ENCODE assay signal across 17 cellular contexts in the genomic region with DNA sequence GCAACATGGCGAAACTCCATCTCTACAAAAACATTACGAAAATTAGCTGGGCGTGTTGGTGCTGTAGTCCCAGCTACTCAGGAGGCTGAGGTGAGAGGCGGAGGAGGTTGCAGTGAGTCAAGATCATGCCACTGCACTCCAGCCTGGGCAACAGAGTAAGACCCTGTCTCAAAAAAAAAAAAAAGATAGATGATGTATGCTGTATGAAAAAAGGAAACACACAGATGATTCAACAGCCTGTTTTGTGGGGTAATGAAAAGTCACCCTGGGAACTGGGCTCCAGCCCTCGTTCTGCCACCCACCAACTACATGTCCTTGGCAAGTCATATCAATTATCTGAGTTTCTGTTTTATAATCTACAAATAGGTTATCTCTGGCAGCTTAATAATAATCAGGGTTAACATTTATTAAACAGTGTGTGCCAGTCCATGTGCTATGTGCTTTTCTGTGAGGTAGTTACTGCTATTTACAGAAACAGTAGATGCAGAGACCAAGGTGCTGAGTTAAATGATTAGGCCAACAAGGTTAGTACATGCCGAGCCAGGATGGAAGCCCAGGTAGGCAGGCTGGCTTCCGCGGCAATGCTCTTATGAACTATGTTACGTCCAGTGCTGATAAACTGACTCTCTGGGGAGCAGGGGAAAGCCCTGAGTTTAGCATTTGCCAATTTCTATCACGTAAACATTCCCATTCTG. TPM values are rescaled to one million over a fixed set of nuclear protein-coding genes. Genes with fewer than 3 reads are reported as not detected.
DNase-seq lines count a peak whose midpoint lies in the region; ATAC-seq, FAIRE-seq and TF ChIP-seq lines count a peak whose summit lies in the region.
"Had no signal": no experiment of that assay in that cellular context is flagged by ENCODE, and none has a peak within 500 bp of the region (broad histone marks: within the 10 kb centered on the region; RNA-seq: fewer than 3 reads in every experiment).

No MANE protein-coding gene starts in this region.

- POLR2A ChIA-PET in A549 (lab: Yijun Ruan, JAX) = no interaction called here

- 78% methylated on average over 10 of the region's 10 CpGs for WGBS in A549 (ENCODE audit: missing lambda C conversion rate)

- H3K27me3 ChIP-seq in neural progenitor cell = no peaks in the 10 kb centered on the region
- H3K27me3 ChIP-seq: BLaER1 treated with 17β-estradiol and CSF1 and Interleukin-3, amounts not matched to agents 10 nM and 100 nM had no signal

- H3K4me3 ChIP-seq in A549 = no peak overlapping the region
- H3K4me3 ChIP-seq in choroid plexus epithelial cell (ENCODE audit: low read depth, low read length) = no peak overlapping the region
- no peak overlapping the region for H3K4me3 ChIP-seq in neural progenitor cell
- H3K4me3 ChIP-seq: BLaER1 treated with 17β-estradiol and CSF1 and Interleukin-3, amounts not matched to agents 10 nM and 100 nM; HAP-1 had no signal

- no peak overlapping the region for H2AFZ ChIP-seq in neural progenitor cell (replicated peaks)

- no peak overlapping the region for H3K27ac ChIP-seq in A549
- no peak overlapping the region for H3K27ac ChIP-seq in neural progenitor cell
- H3K27ac ChIP-seq: 22Rv1; BLaER1 treated with 17β-estradiol and CSF1 and Interleukin-3, amounts not matched to agents 10 nM and 100 nM had no signal

- DNase-seq in A549 (ENCODE audit: low read depth in 1 of 2, low spot score in 1 of 2) (no peak), choroid plexus epithelial cell (ENCODE audit: low read depth) (peak; percentile 13), left lobe of liver (ENCODE audit: low spot score) (no peak), neural progenitor cell (ENCODE audit: low spot score) (no peak), NCI-H748 (lab: John Stamatoyannopoulos, UW; ENCODE audit: unreplicated experiment) (no peak), DMS79 (lab: John Stamatoyannopoulos, UW) (no peak)
- DNase-seq: CD4-positive, CD25-positive, alpha-beta regulatory T cell; DMS53; GOT3 had no signal

- no peaks in the 10 kb centered on the region for H3K36me3 Mint-ChIP-seq in neural progenitor cell
- H3K36me3 Mint-ChIP-seq: CD4-positive, CD25-positive, alpha-beta regulatory T cell had no signal

- no peaks in the 10 kb centered on the region for H3K9me3 Mint-ChIP-seq in neural progenitor cell
- H3K9me3 Mint-ChIP-seq: CD4-positive, CD25-positive, alpha-beta regulatory T cell had no signal

- H3K9ac ChIP-seq in neural progenitor cell = no peak overlapping the region
- H3K9ac ChIP-seq: BLaER1 treated with 17β-estradiol and CSF1 and Interleukin-3, amounts not matched to agents 10 nM and 100 nM had no signal

- H3F3A ChIP-seq in neural progenitor cell (ENCODE audit: low read depth) = no peaks in the 10 kb centered on the region

- no peaks in the 10 kb centered on the region for H3K4me1 ChIP-seq in A549
- no peaks in the 10 kb centered on the region for H3K4me1 ChIP-seq in neural progenitor cell
- H3K4me1 ChIP-seq: HAP-1 had no signal

- no peak for TF ChIP-seq RAD21 in A549 (conservative IDR thresholded peaks at IDR 0.05 in 1 of 2, IDR thresholded peaks at IDR 0.05 in 1 of 2)

- peaks cover 4% of the 10 kb centered on the region for H3K27me3 Mint-ChIP-seq in neural progenitor cell (ENCODE audit: insufficient read depth, low read depth)

- no peaks in the 10 kb centered on the region for H3K36me3 ChIP-seq in neural progenitor cell
- H3K36me3 ChIP-seq: BLaER1 treated with 17β-estradiol and CSF1 and Interleukin-3, amounts not matched to agents 10 nM and 100 nM; HAP-1 had no signal

- no peaks in the 10 kb centered on the region for H3K79me2 ChIP-seq in neural progenitor cell (ENCODE audit: low read depth)

- H3K27ac Mint-ChIP-seq in neural progenitor cell = peak overlapping the region; percentile 32
- H3K27ac Mint-ChIP-seq: CD4-positive, CD25-positive, alpha-beta regulatory T cell had no signal

- no peak overlapping the region for H3K4me3 Mint-ChIP-seq in neural progenitor cell
- H3K4me3 Mint-ChIP-seq: CD4-positive, CD25-positive, alpha-beta regulatory T cell had no signal

- ATAC-seq in A549 = no peak
- ATAC-seq in left lobe of liver = peak; percentile 10
- ATAC-seq in HG03378 (IDR thresholded peaks at IDR 0.05; ENCODE audit: unreplicated experiment) = no peak
- no peak for ATAC-seq in GM18502 (IDR thresholded peaks at IDR 0.05; ENCODE audit: poor library complexity, unreplicated experiment)

- TF ChIP-seq EP300 in A549 (IDR thresholded peaks at IDR 0.05) = no peak

- TF ChIP-seq CTCF in A549 (IDR thresholded peaks at IDR 0.05) = no peak
- no peak for TF ChIP-seq CTCF in choroid plexus epithelial cell (conservative IDR thresholded peaks at IDR 0.05; ENCODE audit: low read depth, low read length)
- no peak for TF ChIP-seq CTCF in neural progenitor cell (IDR thresholded peaks at IDR 0.05)

- H3K4me2 ChIP-seq in A549 = no peak overlapping the region
- H3K4me2 ChIP-seq in neural progenitor cell = no peak overlapping the region

- peak; percentile 39 for FAIRE-seq in A549 (lab: Jason Lieb, UNC)
- FAIRE-seq: GM18507, HTR-8/SVneo had no signal

- CTCF ChIA-PET in A549 (lab: Yijun Ruan, JAX) = interaction anchor here (1.0 to 1.3 kb wide), 2 partner anchors 10 to 36 kb away, joined by 3 to 4 read pairs; no protein-coding TSS in a partner anchor

- H3K4me1 Mint-ChIP-seq in neural progenitor cell = no peaks in the 10 kb centered on the region
- H3K4me1 Mint-ChIP-seq: CD4-positive, CD25-positive, alpha-beta regulatory T cell had no signal

- TF ChIP-seq POLR2A in A549 (IDR thresholded peaks at IDR 0.05; ENCODE audit: low read length) = no peak

- H4K20me1 ChIP-seq in neural progenitor cell (ENCODE audit: low read depth) = no peaks in the 10 kb centered on the region
- H4K20me1 ChIP-seq: BLaER1 treated with 17β-estradiol and CSF1 and Interleukin-3, amounts not matched to agents 10 nM and 100 nM had no signal

- H3K9me3 ChIP-seq in A549 = no peaks in the 10 kb centered on the region
- H3K9me3 ChIP-seq in neural progenitor cell (ENCODE audit: low read depth) = no peaks in the 10 kb centered on the region
- H3K9me3 ChIP-seq: BLaER1 treated with 17β-estradiol and CSF1 and Interleukin-3, amounts not matched to agents 10 nM and 100 nM; HAP-1 had no signal

TF ChIP-seq in A549, 52 proteins besides CTCF, POLR2A, EP300 and RAD21:
- TF ChIP-seq FOSB (CRISPR knock-in tag; IDR thresholded peaks at IDR 0.05) (no peak), HEYL (CRISPR knock-in tag; IDR thresholded peaks at IDR 0.05) (no peak), ZSCAN20 (CRISPR knock-in tag; IDR thresholded peaks at IDR 0.05) (no peak), POLR2AphosphoS2 (conservative IDR thresholded peaks at IDR 0.05; ENCODE audit: low read length) (no peak), TFCP2L1 (CRISPR knock-in tag; IDR thresholded peaks at IDR 0.05) (no peak), KDM5A (IDR thresholded peaks at IDR 0.05) (no peak), SMC3 (IDR thresholded peaks at IDR 0.05) (no peak), CHD2 (IDR thresholded peaks at IDR 0.05; ENCODE audit: low read length, partially characterized antibody) (no peak)
- TF ChIP-seq, protein P1, sequence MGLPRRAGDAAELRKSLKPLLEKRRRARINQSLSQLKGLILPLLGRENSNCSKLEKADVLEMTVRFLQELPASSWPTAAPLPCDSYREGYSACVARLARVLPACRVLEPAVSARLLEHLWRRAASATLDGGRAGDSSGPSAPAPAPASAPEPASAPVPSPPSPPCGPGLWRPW (IDR thresholded peaks at IDR 0.05) = no peak

RNA-seq across cellular contexts. Expression of a gene that starts 1.1 kb away (rescaled TPM):
- not detected in 2 replicates for polyA plus RNA-seq in A549 (2011; rRNA removed)
- polyA plus RNA-seq in A549 (2012; cell fraction: cytosol; rRNA removed) = not detected in 2 replicates
- not detected in 2 replicates for polyA plus RNA-seq in A549 (2012; cell fraction: nucleus; rRNA removed)
- polyA plus RNA-seq in A549 (2017; fragmentation: RNase III; extraction: RNeasy Plus Mini Kit Qiagen cat#74134 plus additional on column Dnase treatment) = not detected in 3 replicates
- polyA minus RNA-seq in A549 (2011; rRNA and poly(A)+ RNA removed) = not detected in 2 replicates
- 440 TPM for total RNA-seq in left lobe of liver
- total RNA-seq in neural progenitor cell (ENCODE audit: low replicate concordance) = not detected in 2 replicates
- total RNA-seq: CD4-positive, CD25-positive, alpha-beta regulatory T cell; Daoy had no signal
- polyA plus RNA-seq: CD4-positive, CD25-positive, alpha-beta regulatory T cell had no signal

RNA-seq across cellular contexts. Expression of a gene that starts 50.7 kb away (rescaled TPM):
- polyA plus RNA-seq in A549 (2011; rRNA removed) = 1.4 and 1.6 TPM in 2 replicates
- polyA plus RNA-seq in A549 (2012; cell fraction: cytosol; rRNA removed) = 0.81 and 1.1 TPM in 2 replicates
- 7.0 and 9.5 TPM in 2 replicates for polyA plus RNA-seq in A549 (2012; cell fraction: nucleus; rRNA removed)
- 0.79 to 1.1 TPM (median 0.97 TPM) in 3 replicates for polyA plus RNA-seq in A549 (2017; fragmentation: RNase III; extraction: RNeasy Plus Mini Kit Qiagen cat#74134 plus additional on column Dnase treatment)
- polyA minus RNA-seq in A549 (2011; rRNA and poly(A)+ RNA removed) = 0.66 and 0.73 TPM in 2 replicates
- 8.6 TPM for total RNA-seq in left lobe of liver
- 0.90 TPM in 1 of 2 replicates, not detected in the other for total RNA-seq in neural progenitor cell (ENCODE audit: low replicate concordance)
- polyA plus RNA-seq: CD4-positive, CD25-positive, alpha-beta regulatory T cell had no signal

RNA-seq across cellular contexts. Expression of a gene that starts 57.3 kb away (rescaled TPM):
- polyA plus RNA-seq in A549 (2011; rRNA removed) (2.7 and 3.0 TPM in 2 replicates), A549 (2017; fragmentation: RNase III; extraction: RNeasy Plus Mini Kit Qiagen cat#74134 plus additional on column Dnase treatment) (1.7 to 1.9 TPM (median 1.8 TPM) in 3 replicates)
- polyA plus RNA-seq in A549 (2012; cell fraction: cytosol; rRNA removed) = 1.7 and 2.1 TPM in 2 replicates
- 7.0 and 9.8 TPM in 2 replicates for polyA plus RNA-seq in A549 (2012; cell fraction: nucleus; rRNA removed)
- 4.1 and 4.9 TPM in 2 replicates for polyA minus RNA-seq in A549 (2011; rRNA and poly(A)+ RNA removed)
- total RNA-seq in left lobe of liver (2.6 TPM), neural progenitor cell (ENCODE audit: low replicate concordance) (1.2 and 2.1 TPM in 2 replicates)

Comparison
In these comparisons a context has a peak if more than half of its experiments do, and no peak if none do; other contexts are left out.
1. RNA of a gene that starts 1.1 kb away (total RNA-seq): 440 TPM in left lobe of liver (single experiment); not detected in neural progenitor cell; every median in the first group is over 100 times any median in the second.